ENCODE assay signal across 9 cellular contexts in the genomic region with DNA sequence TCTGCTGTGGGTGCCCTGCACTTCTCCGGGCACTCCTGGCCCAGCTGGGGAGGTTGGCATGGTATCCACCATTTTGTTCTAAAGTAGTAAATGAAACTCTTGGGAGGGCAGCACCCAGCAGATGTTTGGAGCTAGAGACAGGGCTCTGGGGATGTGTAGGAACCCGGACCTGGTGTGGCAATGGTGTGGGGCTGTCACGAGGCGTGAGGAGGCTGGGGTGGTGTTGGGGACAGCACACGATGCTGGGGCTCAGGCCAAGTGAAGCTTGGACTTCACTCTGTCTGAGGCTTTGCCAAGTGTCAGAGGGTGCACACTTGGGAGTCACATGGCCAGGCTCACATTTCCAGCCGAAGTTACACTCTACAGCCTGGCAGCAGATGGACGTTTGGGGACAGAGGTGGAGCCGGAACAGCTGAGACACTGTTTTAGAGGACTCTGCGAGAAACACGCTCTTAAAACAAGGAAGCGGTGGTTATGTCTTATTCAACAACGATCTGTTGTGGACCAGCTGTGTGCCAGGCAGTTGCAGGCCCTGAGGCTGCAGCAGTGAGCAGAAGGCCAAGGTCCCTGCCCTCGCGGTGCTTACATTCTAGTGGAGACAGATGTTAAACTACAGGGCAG.
DNase-seq lines count a peak whose midpoint lies in the region; ATAC-seq, FAIRE-seq and TF ChIP-seq lines count a peak whose summit lies in the region.
"Had no signal": no experiment of that assay in that cellular context is flagged by ENCODE, and none has a peak within 500 bp of the region (broad histone marks: within the 10 kb centered on the region; RNA-seq: fewer than 3 reads in every experiment).

No MANE protein-coding gene starts in this region.

- H3K4me1 ChIP-seq in liver (ENCODE audit: control insufficient read depth in 4 of 4, insufficient read depth in 4 of 4, low read length in 3 of 4) (peaks cover 10 to 36% (median 24%) of the 10 kb centered on the region in 4 donors), HepG2 (ENCODE audit: insufficient read depth, low read length) (peaks cover 21% of the 10 kb centered on the region), neural progenitor cell (peaks cover 38% of the 10 kb centered on the region), aorta (ENCODE audit: control insufficient read depth in 1 of 2, insufficient read depth in 2 of 2, low read length in 2 of 2) (peaks cover 4% of the 10 kb centered on the region in 2 donors)

- H3K27me3 Mint-ChIP-seq in neural progenitor cell (ENCODE audit: insufficient read depth, low read depth), result peaks cover 7% of the 10 kb centered on the region
- H3K27me3 Mint-ChIP-seq in activated T-cell treated with anti-CD3 and anti-CD28 coated beads, Interleukin-2, amount 50 U/mL, for 24 hours, result no peaks in the 10 kb centered on the region

- H4K20me1 ChIP-seq in HepG2 (ENCODE audit: insufficient read depth, low read length), result 0 out of 2 replicates have a peak, but pooled peaks cover under 1% of the 10 kb centered on the region
- H4K20me1 ChIP-seq in neural progenitor cell (ENCODE audit: low read depth), result peaks cover 87% of the 10 kb centered on the region

- TF ChIP-seq RAD21 in liver (IDR thresholded peaks at IDR 0.05), result peak; percentile 66
- TF ChIP-seq RAD21 in HepG2 (CRISPR knock-in tag; IDR thresholded peaks at IDR 0.05), result no peak

- peaks cover 6% of the 10 kb centered on the region for H3K36me3 Mint-ChIP-seq in neural progenitor cell
- H3K36me3 Mint-ChIP-seq in activated T-cell treated with anti-CD3 and anti-CD28 coated beads, Interleukin-2, amount 50 U/mL, for 24 hours (ENCODE audit: low read depth), result peaks cover 7% of the 10 kb centered on the region

- H2AFZ ChIP-seq in HepG2 (ENCODE audit: low read length) (no peak overlapping the region), neural progenitor cell (replicated peaks) (no peak overlapping the region)

- H3K9me3 ChIP-seq in liver (ENCODE audit: control insufficient read depth in 4 of 4, low read length in 3 of 4), result no peaks in the 10 kb centered on the region
- H3K9me3 ChIP-seq in HepG2 (ENCODE audit: low read length), result no peaks in the 10 kb centered on the region
- H3K9me3 ChIP-seq in neural progenitor cell (ENCODE audit: low read depth), result no peaks in the 10 kb centered on the region
- H3K9me3 ChIP-seq in aorta (ENCODE audit: control insufficient read depth, low read length), result no peaks in the 10 kb centered on the region

- no peak for TF ChIP-seq CTCF in liver (IDR thresholded peaks at IDR 0.05; ENCODE audit: low read depth, low read length, missing input control)
- no peak for TF ChIP-seq CTCF in HepG2 (CRISPR knock-in tag; IDR thresholded peaks at IDR 0.05)
- no peak for TF ChIP-seq CTCF in neural progenitor cell (IDR thresholded peaks at IDR 0.05)
- TF ChIP-seq CTCF in GM20000 (IDR thresholded peaks at IDR 0.05; ENCODE audit: extremely low read depth, missing control alignments), result no peak

- POLR2A ChIA-PET in HepG2 (lab: Yijun Ruan, JAX), result no interaction called here

- H3K36me3 ChIP-seq in liver (ENCODE audit: control insufficient read depth in 4 of 4, insufficient read depth in 3 of 4, low read depth in 1 of 4, low read length in 3 of 4) (no peaks in the 10 kb centered on the region), HepG2 (replicated peaks in 1 of 2; ENCODE audit: control insufficient read depth in 1 of 2, insufficient read depth in 2 of 2, low read length in 2 of 2) (peaks cover 1 to 4% of the 10 kb centered on the region in 2 experiments; a peak in 3 of 5 replicates), neural progenitor cell (no peaks in the 10 kb centered on the region), aorta (ENCODE audit: control insufficient read depth in 1 of 2, insufficient read depth in 2 of 2, low read length in 1 of 2) (no peaks in the 10 kb centered on the region)

- H3K4me2 ChIP-seq in HepG2 (ENCODE audit: low read depth, low read length), result no peak overlapping the region
- peak overlapping the region; percentile 68 for H3K4me2 ChIP-seq in neural progenitor cell
- H3K4me2 ChIP-seq: KMS-11 had no signal

- H3K79me2 ChIP-seq in HepG2 (ENCODE audit: insufficient read depth, low read length), result peaks cover 5% of the 10 kb centered on the region
- H3K79me2 ChIP-seq in neural progenitor cell (ENCODE audit: low read depth), result peaks cover 80% of the 10 kb centered on the region

- H3K27ac ChIP-seq in liver (ENCODE audit: low read depth in 1 of 2, low read length in 2 of 2), result peak overlapping the region; percentile 94 to 95
- no peak overlapping the region for H3K27ac ChIP-seq in HepG2 (ENCODE audit: extremely low read length, insufficient read depth, low read length)
- no peak overlapping the region for H3K27ac ChIP-seq in neural progenitor cell
- peak overlapping the region; percentile 58 to 70 for H3K27ac ChIP-seq in aorta (ENCODE audit: low read depth in 1 of 2, low read length in 2 of 2)
- H3K27ac ChIP-seq: KMS-11 had no signal

- H3K27me3 ChIP-seq in liver (ENCODE audit: control insufficient read depth in 4 of 4, insufficient read depth in 4 of 4, low read length in 3 of 4) (no peaks in the 10 kb centered on the region), HepG2 (ENCODE audit: control insufficient read depth in 1 of 2, insufficient read depth in 2 of 2, low read length in 2 of 2) (no peaks in the 10 kb centered on the region), neural progenitor cell (no peaks in the 10 kb centered on the region), aorta (ENCODE audit: control insufficient read depth in 1 of 2, insufficient read depth in 2 of 2, low read length in 1 of 2) (no peaks in the 10 kb centered on the region)

- peaks cover 10% of the 10 kb centered on the region for H3K9me3 Mint-ChIP-seq in neural progenitor cell
- no peaks in the 10 kb centered on the region for H3K9me3 Mint-ChIP-seq in activated T-cell treated with anti-CD3 and anti-CD28 coated beads, Interleukin-2, amount 50 U/mL, for 24 hours

- H3K4me3 ChIP-seq in liver (ENCODE audit: low read depth in 1 of 3, low read length in 3 of 3) (peak overlapping the region in 1 of 3 donors; percentile 37), HepG2 (replicated peaks in 1 of 3; ENCODE audit: insufficient read depth in 1 of 3, low read depth in 2 of 3, low read length in 3 of 3) (no peak overlapping the region), neural progenitor cell (peak overlapping the region; percentile 24), aorta (ENCODE audit: low read length in 2 of 2) (no peak overlapping the region)

- intact Hi-C loops in HepG2 (cut with micrococcal nuclease; ENCODE audit: unreplicated experiment) (no loop called here), left cardiac atrium (cut with DNase I) (no loop called here), aorta (cut with DNase I) (no loop called here)

- DNase-seq in HepG2 (ENCODE audit: low spot score) (no peak), left cardiac atrium (peak; percentile 75), neural progenitor cell (ENCODE audit: low spot score) (no peak), aorta (peak; percentile 43 to 79), GM20000 (ENCODE audit: low spot score) (no peak)
- DNase-seq in activated T-cell treated with anti-CD3 and anti-CD28 coated beads, Interleukin-2, amount 50 U/mL, for 24 hours, result no peak

- WGBS in liver, result 22% methylated on average over 14 of the region's 14 CpGs
- WGBS in HepG2 (ENCODE audit: low lambda C conversion rate), result 98% methylated on average over 14 of the region's 14 CpGs
- 11 to 15% methylated on average over 14 of the region's 14 CpGs for WGBS in aorta, 2 donors

- ATAC-seq in HepG2 (no peak), left cardiac atrium (peak; percentile 89 to 91), aorta (ENCODE audit: low FRiP score) (peak; percentile 79), HG03460 (IDR thresholded peaks at IDR 0.05; ENCODE audit: unreplicated experiment) (no peak)

- no peak for TF ChIP-seq POLR2A in HepG2 (IDR thresholded peaks at IDR 0.05; ENCODE audit: insufficient read depth in 1 of 2, low read depth in 2 of 2, low read length in 2 of 2)

- H3K4me1 Mint-ChIP-seq in neural progenitor cell, result peaks cover 35% of the 10 kb centered on the region
- H3K4me1 Mint-ChIP-seq in activated T-cell treated with anti-CD3 and anti-CD28 coated beads, Interleukin-2, amount 50 U/mL, for 24 hours (ENCODE audit: low read depth), result peaks cover 14% of the 10 kb centered on the region

- H3K9ac ChIP-seq in liver (ENCODE audit: low read depth in 1 of 2, low read length in 2 of 2), result peak overlapping the region; percentile 3 to 76
- H3K9ac ChIP-seq in HepG2 (ENCODE audit: insufficient read depth, low read depth, low read length), result no peak overlapping the region
- no peak overlapping the region for H3K9ac ChIP-seq in neural progenitor cell
- H3K9ac ChIP-seq: KMS-11 had no signal

- in situ Hi-C loops in HepG2 (cut with HindIII; ENCODE audit: extremely low pct_ligation_motif_present, low pct_unique_long_range_greater_than_20kb), result no loop called here

- no peak overlapping the region for H3K27ac Mint-ChIP-seq in neural progenitor cell
- H3K27ac Mint-ChIP-seq in activated T-cell treated with anti-CD3 and anti-CD28 coated beads, Interleukin-2, amount 50 U/mL, for 24 hours, result no peak overlapping the region

- FAIRE-seq in HepG2 (lab: Jason Lieb, UNC), result no peak

- no TSS peak for BruUV-seq in HepG2 (replicated peaks; lab: Mats Ljungman, UMichigan)

- CTCF ChIA-PET in HepG2 (lab: Yijun Ruan, JAX; ENCODE audit: low intra/inter-chr PET ratio, low total read pairs), result no interaction called here

- peak overlapping the region; percentile 55 for H3K4me3 Mint-ChIP-seq in neural progenitor cell
- no peak overlapping the region for H3K4me3 Mint-ChIP-seq in activated T-cell treated with anti-CD3 and anti-CD28 coated beads, Interleukin-2, amount 50 U/mL, for 24 hours

- TF ChIP-seq EP300 in HepG2 (IDR thresholded peaks at IDR 0.05; ENCODE audit: low read depth in 2 of 2, low read length in 2 of 2), result no peak
- no peak for TF ChIP-seq EP300 in HepG2 (CRISPR knock-in tag; IDR thresholded peaks at IDR 0.05; ENCODE audit: borderline replicate concordance)

- H3F3A ChIP-seq in neural progenitor cell (ENCODE audit: low read depth), result peaks cover 25% of the 10 kb centered on the region

TF ChIP-seq in liver, 16 proteins besides CTCF, POLR2A, EP300 and RAD21 (continues in another document):
- TF ChIP-seq TAF1 (conservative IDR thresholded peaks at IDR 0.05) (no peak), SP1 (IDR thresholded peaks at IDR 0.05) (peak; percentile 93)

TF ChIP-seq in HepG2, 621 proteins besides CTCF, POLR2A, EP300 and RAD21 (continues in another document):
- no peak for TF ChIP-seq SMAD9 (CRISPR knock-in tag; IDR thresholded peaks at IDR 0.05)
- no peak for TF ChIP-seq SMC3 (IDR thresholded peaks at IDR 0.05; ENCODE audit: low read length)
- TF ChIP-seq, protein P1, sequence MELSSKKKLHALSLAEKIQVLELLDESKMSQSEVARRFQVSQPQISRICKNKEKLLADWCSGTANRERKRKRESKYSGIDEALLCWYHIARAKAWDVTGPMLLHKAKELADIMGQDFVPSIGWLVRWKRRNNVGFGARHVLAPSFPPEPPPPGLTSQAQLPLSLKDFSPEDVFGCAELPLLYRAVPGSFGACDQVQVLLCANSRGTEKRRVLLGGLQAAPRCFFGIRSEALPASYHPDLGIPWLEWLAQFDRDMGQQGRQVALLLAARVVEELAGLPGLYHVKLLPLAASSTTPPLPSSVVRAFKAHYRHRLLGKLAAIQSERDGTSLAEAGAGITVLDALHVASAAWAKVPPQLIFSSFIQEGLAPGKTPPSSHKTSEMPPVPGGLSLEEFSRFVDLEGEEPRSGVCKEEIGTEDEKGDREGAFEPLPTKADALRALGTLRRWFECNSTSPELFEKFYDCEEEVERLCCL (CRISPR knock-in tag; IDR thresholded peaks at IDR 0.05; ENCODE audit: borderline replicate concordance), result no peak

Comparison
In these comparisons a context has a peak if more than half of its experiments do, and no peak if none do; other contexts are left out.
1. H3K27ac ChIP-seq: peak in liver (2 of 2) and aorta (2 of 2); none in HepG2 (single experiment) and neural progenitor cell (single experiment).
2. H3K9ac ChIP-seq: peak in liver (2 of 2); none in HepG2 (single experiment) and neural progenitor cell (single experiment).
3. ATAC-seq: peak in left cardiac atrium (2 of 2) and aorta (single experiment); none in HepG2 (single experiment) and HG03460 (single experiment).
4. DNase-seq: peak in left cardiac atrium (single experiment) and aorta (2 of 2); none in HepG2 (single experiment), neural progenitor cell (single experiment), GM20000 (single experiment) and activated T-cell treated with anti-CD3 and anti-CD28 coated beads, Interleukin-2, amount 50 U/mL, for 24 hours (single experiment).